In the genomic region with DNA sequence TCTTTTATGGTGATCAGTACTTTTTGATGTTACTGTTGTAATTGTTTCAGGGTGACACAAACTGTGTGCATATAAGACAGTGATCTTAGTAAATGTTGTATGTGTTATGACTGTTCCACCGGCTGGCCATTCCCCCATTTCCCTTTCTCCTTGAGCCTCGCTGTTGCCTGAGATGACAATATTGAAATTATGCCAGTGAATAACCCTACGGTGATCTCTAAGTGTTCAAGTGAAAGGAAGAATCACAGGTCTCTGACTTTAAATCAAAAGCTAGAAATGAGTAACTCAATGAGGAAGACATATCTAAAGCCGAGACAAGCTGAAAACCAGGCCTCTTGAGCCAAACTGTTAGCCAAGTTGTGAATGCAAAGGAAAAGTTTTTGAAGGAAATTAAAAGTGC, we compare ENCODE assay signal across 1 cellular context.
TF ChIP-seq lines count a peak whose summit lies in the region.

No MANE protein-coding gene starts in this region.

TF ChIP-seq in K562, 482 proteins besides CTCF, POLR2A, EP300 and RAD21 (continued from another document):
- TF ChIP-seq, protein P1, sequence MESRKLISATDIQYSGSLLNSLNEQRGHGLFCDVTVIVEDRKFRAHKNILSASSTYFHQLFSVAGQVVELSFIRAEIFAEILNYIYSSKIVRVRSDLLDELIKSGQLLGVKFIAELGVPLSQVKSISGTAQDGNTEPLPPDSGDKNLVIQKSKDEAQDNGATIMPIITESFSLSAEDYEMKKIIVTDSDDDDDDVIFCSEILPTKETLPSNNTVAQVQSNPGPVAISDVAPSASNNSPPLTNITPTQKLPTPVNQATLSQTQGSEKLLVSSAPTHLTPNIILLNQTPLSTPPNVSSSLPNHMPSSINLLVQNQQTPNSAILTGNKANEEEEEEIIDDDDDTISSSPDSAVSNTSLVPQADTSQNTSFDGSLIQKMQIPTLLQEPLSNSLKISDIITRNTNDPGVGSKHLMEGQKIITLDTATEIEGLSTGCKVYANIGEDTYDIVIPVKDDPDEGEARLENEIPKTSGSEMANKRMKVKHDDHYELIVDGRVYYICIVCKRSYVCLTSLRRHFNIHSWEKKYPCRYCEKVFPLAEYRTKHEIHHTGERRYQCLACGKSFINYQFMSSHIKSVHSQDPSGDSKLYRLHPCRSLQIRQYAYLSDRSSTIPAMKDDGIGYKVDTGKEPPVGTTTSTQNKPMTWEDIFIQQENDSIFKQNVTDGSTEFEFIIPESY (CRISPR knock-in tag; IDR thresholded peaks at IDR 0.05), result no peak
- TF ChIP-seq RFX5 (IDR thresholded peaks at IDR 0.05; ENCODE audit: low read depth, low read length), result no peak
- no peak for TF ChIP-seq PML (IDR thresholded peaks at IDR 0.05; ENCODE audit: low read length)
